9 cellular contexts compared by ENCODE assay signal in the genomic region with DNA sequence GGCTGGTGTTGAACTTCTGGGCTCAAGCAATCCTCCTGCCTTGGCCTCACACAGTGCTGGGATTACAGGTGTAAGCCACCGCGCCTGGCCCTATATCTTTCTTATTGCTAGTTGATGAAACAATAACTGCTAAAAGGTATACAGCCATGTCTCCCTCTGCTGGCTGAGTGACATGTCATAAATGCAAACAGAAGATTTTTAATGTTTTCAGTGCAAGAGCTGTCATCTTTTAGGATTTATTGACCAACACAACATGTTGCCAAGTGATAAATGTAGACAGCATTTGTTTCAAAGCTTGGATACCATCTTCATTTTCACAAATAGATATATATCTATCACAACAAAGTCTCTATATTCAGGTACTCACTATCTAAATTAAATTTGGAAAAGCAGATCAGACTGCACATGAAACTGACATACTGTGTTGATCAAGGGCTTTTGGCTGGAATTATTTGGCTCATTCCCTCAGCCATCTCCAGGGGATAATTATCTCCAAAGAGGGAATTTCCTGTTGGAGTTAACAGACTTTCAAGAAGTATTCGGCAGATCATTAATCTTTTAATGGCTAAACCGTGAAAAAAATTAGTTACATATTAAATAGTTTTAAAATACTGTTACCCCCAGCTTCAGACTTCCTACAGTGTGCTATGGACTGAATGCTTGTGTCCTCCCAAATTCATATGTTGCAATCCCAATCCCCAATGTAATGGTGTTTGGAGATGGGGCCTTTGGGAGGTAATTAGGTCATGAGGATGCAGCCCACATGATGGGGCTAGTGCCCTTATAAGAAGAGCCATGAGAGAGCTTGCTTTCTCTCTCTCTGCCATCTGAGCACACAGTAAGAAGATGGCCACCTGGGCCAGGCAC. TPM values are rescaled to one million over a fixed set of nuclear protein-coding genes. Genes with fewer than 3 reads are reported as not detected.
DNase-seq lines count a peak whose midpoint lies in the region; ATAC-seq and TF ChIP-seq lines count a peak whose summit lies in the region.
"Had no signal": no experiment of that assay in that cellular context is flagged by ENCODE, and none has a peak within 500 bp of the region (broad histone marks: within the 10 kb centered on the region; RNA-seq: fewer than 3 reads in every experiment).

No MANE protein-coding gene starts in this region.

- no peak overlapping the region for H4K5ac ChIP-seq in IMR-90 (ENCODE audit: low read depth, low read length)

- CTCF ChIA-PET in IMR-90 (lab: Yijun Ruan, JAX) = interaction anchor here (0.6 to 1.2 kb wide), 2 partner anchors 55 to 449 kb away, joined by 3 to 4 read pairs; no protein-coding TSS in a partner anchor

- H2AFZ ChIP-seq in IMR-90 (replicated peaks; ENCODE audit: low read length, poor library complexity) = peak overlapping the region; percentile 17

- ATAC-seq in IMR-90 (ENCODE audit: low read depth) = peak; percentile 46
- ATAC-seq in GM21367 (IDR thresholded peaks at IDR 0.05; ENCODE audit: unreplicated experiment) = no peak

- H3K18ac ChIP-seq in IMR-90 (ENCODE audit: low read depth, low read length) = no peak overlapping the region

- H2BK15ac ChIP-seq in IMR-90 (ENCODE audit: low read depth, low read length) = no peak overlapping the region

- no peaks in the 10 kb centered on the region for H3K36me3 ChIP-seq in IMR-90 (ENCODE audit: control insufficient read depth, insufficient read depth, low read length)
- H3K36me3 ChIP-seq: BLaER1 treated with 17β-estradiol and CSF1 and Interleukin-3, amounts not matched to agents 10 nM and 100 nM had no signal

- no peak overlapping the region for H3K56ac ChIP-seq in IMR-90 (ENCODE audit: extremely low read depth, insufficient read depth, low read length)

- BruUV-seq in IMR-90 (replicated peaks; lab: Mats Ljungman, UMichigan) = no TSS peak

- H3K4me1 ChIP-seq in IMR-90 (ENCODE audit: control insufficient read depth, insufficient read depth, low read length) = no peaks in the 10 kb centered on the region
- H3K4me1 ChIP-seq: BLaER1 treated with 17β-estradiol and CSF1 and Interleukin-3, amounts not matched to agents 10 nM and 100 nM had no signal

- no peak overlapping the region for H3K27ac ChIP-seq in IMR-90 (ENCODE audit: insufficient read depth, low read length)
- H3K27ac ChIP-seq: BLaER1 treated with 17β-estradiol and CSF1 and Interleukin-3, amounts not matched to agents 10 nM and 100 nM had no signal

- no peak overlapping the region for H4K8ac ChIP-seq in IMR-90 (ENCODE audit: low read depth in 2 of 2, low read length in 2 of 2)

- POLR2A ChIA-PET in IMR-90 (lab: Charles Lee; ENCODE audit: unreplicated experiment) = no interaction called here

- no peaks in the 10 kb centered on the region for H3K79me1 ChIP-seq in IMR-90 (ENCODE audit: low read depth in 1 of 2, low read length in 2 of 2)

- no CpG with 5 or more reads among the region's 4 CpGs for WGBS in IMR-90 (ENCODE audit: extremely low coverage in 2 of 2, insufficient read length in 1 of 2), 2 experiments

- no peaks in the 10 kb centered on the region for H3K27me3 ChIP-seq in IMR-90 (ENCODE audit: control insufficient read depth, insufficient read depth, low read length)
- H3K27me3 ChIP-seq: BLaER1 treated with 17β-estradiol and CSF1 and Interleukin-3, amounts not matched to agents 10 nM and 100 nM had no signal

- intact Hi-C loops in IMR-90 (cut with micrococcal nuclease) = loop anchor here (1.0 kb wide), 1 partner anchor 507 kb away; no protein-coding TSS in a partner anchor

- no peak overlapping the region for H3K9ac ChIP-seq in IMR-90 (ENCODE audit: low read depth, low read length)
- H3K9ac ChIP-seq: BLaER1 treated with 17β-estradiol and CSF1 and Interleukin-3, amounts not matched to agents 10 nM and 100 nM had no signal

- in situ Hi-C loops in IMR-90 (cut with MboI; ENCODE audit: low sequenced_read_pairs) = no loop called here
- in situ Hi-C loops in SK-MEL-5 (cut with HindIII; ENCODE audit: low pct_unique_long_range_greater_than_20kb, low sequenced_read_pairs) = no loop called here

- DNase-seq in NCI-H1436 (lab: John Stamatoyannopoulos, UW) (peak; percentile 0), NCI-H1436 treated with DMSO at 0.1 percent for 48 hours (lab: John Stamatoyannopoulos, UW) (no peak), IMR-90 (peak; percentile 47), SK-MEL-5 (ENCODE audit: low read depth, low spot score) (peak; percentile 80), astrocyte of the hippocampus (ENCODE audit: low read depth, low spot score) (peak; percentile 38), inferior parietal cortex (ENCODE audit: extremely low spot score) (peak; percentile 55)
- peak; percentile 26 for DNase-seq in stimulated activated CD8-positive, alpha-beta memory T cell treated with anti-CD3 and anti-CD28 coated beads, Interleukin-15, amount 100 ng/mL, for 1 hour (ENCODE audit: low read depth)

- no peak overlapping the region for H2BK5ac ChIP-seq in IMR-90 (ENCODE audit: low read depth, low read length, poor library complexity, severe bottlenecking)

- no peak overlapping the region for H2BK120ac ChIP-seq in IMR-90 (ENCODE audit: low read depth, low read length)

- H4K91ac ChIP-seq in IMR-90 (ENCODE audit: insufficient read depth, low read depth, low read length) = no peak overlapping the region

- H2BK20ac ChIP-seq in IMR-90 (ENCODE audit: low read depth, low read length) = no peak overlapping the region

- dilution Hi-C loops in IMR-90 (cut with HindIII; ENCODE audit: low sequenced_read_pairs, unreplicated experiment) = no loop called here

- H3K4me3 ChIP-seq in IMR-90 (ENCODE audit: insufficient read depth, low read depth, low read length) = no peak overlapping the region
- H3K4me3 ChIP-seq: BLaER1 treated with 17β-estradiol and CSF1 and Interleukin-3, amounts not matched to agents 10 nM and 100 nM had no signal

- no peak overlapping the region for H3K4me2 ChIP-seq in IMR-90 (ENCODE audit: low read depth, low read length)
- H3K4me2 ChIP-seq: BLaER1 treated with 17β-estradiol and CSF1 and Interleukin-3, amounts not matched to agents 10 nM and 100 nM had no signal

- no peak overlapping the region for H3K23ac ChIP-seq in IMR-90 (ENCODE audit: low read depth, low read length)

- no peak overlapping the region for H3K14ac ChIP-seq in IMR-90 (replicated peaks; ENCODE audit: low read depth, low read length)

- no peak overlapping the region for H2AK5ac ChIP-seq in IMR-90 (ENCODE audit: low read depth, low read length)

- no peaks in the 10 kb centered on the region for H3K9me3 ChIP-seq in IMR-90 (ENCODE audit: control insufficient read depth, insufficient read depth, low read length)

- no peaks in the 10 kb centered on the region for H4K20me1 ChIP-seq in IMR-90 (ENCODE audit: insufficient read depth, low read length)
- H4K20me1 ChIP-seq: BLaER1 treated with 17β-estradiol and CSF1 and Interleukin-3, amounts not matched to agents 10 nM and 100 nM had no signal

- peak; percentile 49 for TF ChIP-seq RAD21 in IMR-90 (IDR thresholded peaks at IDR 0.05; ENCODE audit: low read length)

- no peak overlapping the region for H2AK9ac ChIP-seq in IMR-90 (replicated peaks; ENCODE audit: low read depth, low read length, poor library complexity)

- no peak overlapping the region for H3K4ac ChIP-seq in IMR-90 (ENCODE audit: low read depth, low read length)

- H3K9me1 ChIP-seq in IMR-90 (ENCODE audit: insufficient read depth, low read length) = no peaks in the 10 kb centered on the region

- peak; percentile 53 for TF ChIP-seq CTCF in IMR-90 (conservative IDR thresholded peaks at IDR 0.05; ENCODE audit: low read depth, low read length)

- TF ChIP-seq POLR2A in IMR-90 (IDR thresholded peaks at IDR 0.05; ENCODE audit: low read depth, low read length) = no peak

TF ChIP-seq in IMR-90, 13 proteins besides CTCF, POLR2A, EP300 and RAD21 (continues in another document):
- TF ChIP-seq RFX5 (IDR thresholded peaks at IDR 0.05; ENCODE audit: low read depth, low read length) (no peak), BHLHE40 (IDR thresholded peaks at IDR 0.05; ENCODE audit: low read depth, low read length) (no peak), MAZ (IDR thresholded peaks at IDR 0.05; ENCODE audit: borderline replicate concordance, low read depth, low read length) (no peak), CEBPB (IDR thresholded peaks at IDR 0.05; ENCODE audit: low read depth, low read length) (0 out of 2 replicates have a peak, but pooled peaks have one; percentile 15), NFE2L2 (IDR thresholded peaks at IDR 0.05; ENCODE audit: low read depth, low read length) (no peak), ELK1 (IDR thresholded peaks at IDR 0.05; ENCODE audit: borderline replicate concordance, low read depth, low read length) (no peak), CHD1 (IDR thresholded peaks at IDR 0.05; ENCODE audit: low read depth, low read length) (no peak), MXI1 (IDR thresholded peaks at IDR 0.05; ENCODE audit: borderline replicate concordance, low read depth, low read length) (no peak), SMC3 (IDR thresholded peaks at IDR 0.05; ENCODE audit: low read depth, low read length) (peak; percentile 51), MAFK (IDR thresholded peaks at IDR 0.05; ENCODE audit: low read depth, low read length) (no peak), RCOR1 (IDR thresholded peaks at IDR 0.05; ENCODE audit: insufficient replicate concordance, low read length) (no peak)
- TF ChIP-seq, protein P1, sequence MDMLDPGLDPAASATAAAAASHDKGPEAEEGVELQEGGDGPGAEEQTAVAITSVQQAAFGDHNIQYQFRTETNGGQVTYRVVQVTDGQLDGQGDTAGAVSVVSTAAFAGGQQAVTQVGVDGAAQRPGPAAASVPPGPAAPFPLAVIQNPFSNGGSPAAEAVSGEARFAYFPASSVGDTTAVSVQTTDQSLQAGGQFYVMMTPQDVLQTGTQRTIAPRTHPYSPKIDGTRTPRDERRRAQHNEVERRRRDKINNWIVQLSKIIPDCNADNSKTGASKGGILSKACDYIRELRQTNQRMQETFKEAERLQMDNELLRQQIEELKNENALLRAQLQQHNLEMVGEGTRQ (IDR thresholded peaks at IDR 0.05; ENCODE audit: low read depth, low read length) = no peak

RNA-seq across cellular contexts. Expression of gene SRPK2, which starts 41.3 kb away (rescaled TPM):
- total RNA-seq in IMR-90 (2012; rRNA removed) = 33.0 and 34.7 TPM in 2 replicates
- 9.2 and 13.2 TPM in 2 replicates for polyA plus RNA-seq in IMR-90 (2012; rRNA removed)
- polyA plus RNA-seq in IMR-90 (2012; cell fraction: cytosol; rRNA removed) = 3.0 and 5.2 TPM in 2 replicates
- polyA plus RNA-seq in IMR-90 (2012; cell fraction: nucleus; rRNA removed; ENCODE audit: low replicate concordance) = 2.9 and 15.3 TPM in 2 replicates
- total RNA-seq in SK-MEL-5 (2014; rRNA removed; shearing (Covaris generic)) = 59.8 and 67.1 TPM in 2 replicates
- 62.3 and 65.2 TPM in 2 replicates for polyA plus RNA-seq in SK-MEL-5 (2015; cell fraction: cytosol; rRNA removed)
- 54.9 and 65.6 TPM in 2 replicates for polyA plus RNA-seq in SK-MEL-5 (2015; cell fraction: nucleus; rRNA removed)
